11 cellular contexts compared by ENCODE assay signal in genomic region chr14:65732112-65732511, GRCh38.
A peak's percentile ranks its signal among the peaks of the same experiment; 100 is the strongest.
DNase-seq lines count a peak whose midpoint lies in the region; ATAC-seq lines count a peak whose summit lies in the region.
"Had no signal": no experiment of that assay in that cellular context is flagged by ENCODE, and none has a peak within 500 bp of the region (broad histone marks: within the 10 kb centered on the region; RNA-seq: fewer than 3 reads in every experiment).

No MANE protein-coding gene starts in this region.

- H3K9me3 Mint-ChIP-seq in memory B cell: no peaks in the 10 kb centered on the region

- DNase-seq in memory B cell (ENCODE audit: low spot score in 2 of 2) (no peak), left lobe of liver (ENCODE audit: low spot score) (no peak), HT-29 (ENCODE audit: low spot score) (no peak), DMS79 (lab: John Stamatoyannopoulos, UW) (no peak)
- DNase-seq in activated CD4-positive, alpha-beta T cell treated with anti-CD3 and anti-CD28 coated beads, Interleukin-2, amount 50 U/mL, for 48 hours: no peak
- DNase-seq: activated CD8-positive, alpha-beta memory T cell treated with anti-CD3 and anti-CD28 coated beads, Interleukin-2, amount 50 U/mL, for 48 hours; mammary epithelial cell had no signal

- H3K27me3 Mint-ChIP-seq in memory B cell: no peaks in the 10 kb centered on the region

- H3K27ac Mint-ChIP-seq in memory B cell: peak overlapping the region; percentile 70

- ATAC-seq in GM18520 (IDR thresholded peaks at IDR 0.05; ENCODE audit: unreplicated experiment): peak; percentile 98
- ATAC-seq in GM21447 (IDR thresholded peaks at IDR 0.05; ENCODE audit: unreplicated experiment): peak; percentile 98
- ATAC-seq in HG03354 (IDR thresholded peaks at IDR 0.05; ENCODE audit: poor library complexity, severe bottlenecking, unreplicated experiment): peak; percentile 99
- ATAC-seq in memory B cell (ENCODE audit: low read depth): peak; percentile 93
- ATAC-seq in left lobe of liver: no peak
- ATAC-seq: Panc1 had no signal

- H3K4me3 Mint-ChIP-seq in memory B cell: no peak overlapping the region

- peaks cover 36% of the 10 kb centered on the region for H3K36me3 Mint-ChIP-seq in memory B cell

- peaks cover 7% of the 10 kb centered on the region for H3K4me1 Mint-ChIP-seq in memory B cell
